In the genomic region with DNA sequence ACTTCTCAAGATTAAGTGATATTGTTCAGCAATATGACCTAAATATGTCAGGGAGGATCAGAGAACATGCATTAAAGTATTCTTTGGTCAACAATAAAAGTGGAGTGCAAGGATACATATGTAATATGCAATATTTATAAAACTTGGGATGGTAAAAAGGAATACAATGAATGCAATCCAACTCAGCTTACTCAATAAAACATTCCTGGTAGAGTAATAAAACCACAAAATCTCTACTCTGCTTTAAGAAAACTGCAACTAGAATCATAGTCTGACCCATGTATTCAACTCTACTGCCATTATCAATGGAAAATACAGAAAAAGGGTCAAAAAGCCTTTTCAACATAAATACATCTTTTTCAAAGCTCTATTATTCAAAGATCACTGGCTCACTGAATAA, we compare ENCODE assay signal across 1 cellular context.
TF ChIP-seq lines count a peak whose summit lies in the region.

No MANE protein-coding gene starts in this region.

TF ChIP-seq in GM12891, 5 proteins besides CTCF, POLR2A, EP300 and RAD21:
- TF ChIP-seq PAX5 (IDR thresholded peaks at IDR 0.05; ENCODE audit: insufficient read depth, low read length, severe bottlenecking) (no peak), POLR2AphosphoS5 (IDR thresholded peaks at IDR 0.05; ENCODE audit: low read depth, low read length) (no peak), POU2F2 (IDR thresholded peaks at IDR 0.05; ENCODE audit: low read depth, low read length) (no peak), SPI1 (IDR thresholded peaks at IDR 0.05; ENCODE audit: low read depth, low read length) (no peak)
